In genomic region chr11:117375960-117376359, GRCh38 we compare ENCODE assay signal across 15 cellular contexts.
"Had no signal": no experiment of that assay in that cellular context is flagged by ENCODE, and none has a peak within 500 bp of the region (broad histone marks: within the 10 kb centered on the region; RNA-seq: fewer than 3 reads in every experiment).

No MANE protein-coding gene starts in this region.

- H3K27me3 Mint-ChIP-seq: activated CD4-positive, alpha-beta memory T cell treated with anti-CD3 and anti-CD28 coated beads for 36 hours; dendritic cell treated with granulocyte-macrophage colony-stimulating factor and Interleukin-4, amounts not matched to agents 40 ng/mL and 50 ng/mL, for 4 days; effector memory CD8-positive, alpha-beta T cell; stimulated activated naive CD8-positive, alpha-beta T cell treated with anti-CD3 and anti-CD28 coated beads, Interleukin-15, Interleukin-2, amounts not matched to agents 100 ng/mL and 50 ng/mL, for 24 hours had no signal

- H3K27ac Mint-ChIP-seq: activated CD4-positive, alpha-beta memory T cell treated with anti-CD3 and anti-CD28 coated beads for 36 hours; dendritic cell treated with granulocyte-macrophage colony-stimulating factor and Interleukin-4, amounts not matched to agents 40 ng/mL and 50 ng/mL, for 4 days; effector memory CD8-positive, alpha-beta T cell; neural progenitor cell; stimulated activated naive CD8-positive, alpha-beta T cell treated with anti-CD3 and anti-CD28 coated beads, Interleukin-15, Interleukin-2, amounts not matched to agents 100 ng/mL and 50 ng/mL, for 24 hours had no signal

- H3K4me3 Mint-ChIP-seq: activated CD4-positive, alpha-beta memory T cell treated with anti-CD3 and anti-CD28 coated beads for 36 hours; dendritic cell treated with granulocyte-macrophage colony-stimulating factor and Interleukin-4, amounts not matched to agents 40 ng/mL and 50 ng/mL, for 4 days; effector memory CD8-positive, alpha-beta T cell; neural progenitor cell; stimulated activated naive CD8-positive, alpha-beta T cell treated with anti-CD3 and anti-CD28 coated beads, Interleukin-15, Interleukin-2, amounts not matched to agents 100 ng/mL and 50 ng/mL, for 24 hours had no signal

- ATAC-seq: effector memory CD8-positive, alpha-beta T cell had no signal

- H3K9me3 Mint-ChIP-seq: activated CD4-positive, alpha-beta memory T cell treated with anti-CD3 and anti-CD28 coated beads for 36 hours; dendritic cell treated with granulocyte-macrophage colony-stimulating factor and Interleukin-4, amounts not matched to agents 40 ng/mL and 50 ng/mL, for 4 days; effector memory CD8-positive, alpha-beta T cell; neural progenitor cell; stimulated activated naive CD8-positive, alpha-beta T cell treated with anti-CD3 and anti-CD28 coated beads, Interleukin-15, Interleukin-2, amounts not matched to agents 100 ng/mL and 50 ng/mL, for 24 hours had no signal

- DNase-seq: activated CD4-positive, alpha-beta memory T cell treated with anti-CD3 and anti-CD28 coated beads for 36 hours; activated CD4-positive, alpha-beta T cell treated with anti-CD3 and anti-CD28 coated beads for 1 hour; activated gamma-delta T cell treated with Interleukin-2 at 50 U/mL for 16 hours; activated T-cell treated with anti-CD3 and anti-CD28 coated beads, Interleukin-2, amount 50 U/mL, for 48 hours; aorta; central memory CD4-positive, alpha-beta T cell; effector memory CD8-positive, alpha-beta T cell; erythroblast; ovary; stimulated activated CD4-positive, alpha-beta T cell treated with anti-CD3 and anti-CD28 coated beads, Interleukin-2, amount 100 ng/mL, for 48 hours; T1000; upper lobe of left lung had no signal
